In genomic region chr4:1871471-1872021, GRCh38 we compare ENCODE assay signal across 8 cellular contexts. TPM values are rescaled to one million over a fixed set of nuclear protein-coding genes. Genes with fewer than 3 reads are reported as not detected.
DNase-seq lines count a peak whose midpoint lies in the region; TF ChIP-seq lines count a peak whose summit lies in the region.

No MANE protein-coding gene starts in this region.

- no peaks in the 10 kb centered on the region; a peak in 1 of 3 replicates for H3K36me3 ChIP-seq in HEK293 (ENCODE audit: control insufficient read depth in 2 of 2, insufficient read depth in 1 of 2, low read length in 2 of 2)
- H3K36me3 ChIP-seq in fibroblast of lung (ENCODE audit: control insufficient read depth, insufficient read depth, low read length), result no peaks in the 10 kb centered on the region
- H3K36me3 ChIP-seq in trophoblast cell (ENCODE audit: control insufficient read depth in 1 of 2, insufficient read depth in 2 of 2, low read length in 2 of 2), result no peaks in the 10 kb centered on the region

- CTCF ChIA-PET in HEK293 (lab: Yijun Ruan, JAX), result no interaction called here

- H2BK12ac ChIP-seq in trophoblast cell (ENCODE audit: low read length), result no peak overlapping the region

- H4K20me1 ChIP-seq in fibroblast of lung (ENCODE audit: control insufficient read depth, extremely low read depth, insufficient read depth, low read length), result no peaks in the 10 kb centered on the region

- no peak overlapping the region for H2AFZ ChIP-seq in fibroblast of lung (ENCODE audit: low read length)
- H2AFZ ChIP-seq in trophoblast cell (ENCODE audit: insufficient read depth, low read length, poor library complexity), result peak overlapping the region; percentile 67

- peak overlapping the region; percentile 72 for H3K4me3 ChIP-seq in HEK293 (ENCODE audit: low read depth, low read length)
- peak overlapping the region in 3 of 4 experiments; percentile 27 to 82 (median 76) for H3K4me3 ChIP-seq in fibroblast of lung (replicated peaks in 1 of 4; ENCODE audit: control extremely low read depth in 1 of 4, insufficient read depth in 1 of 4, low read depth in 3 of 4, low read length in 4 of 4)
- H3K4me3 ChIP-seq in trophoblast cell (ENCODE audit: low read depth, low read length), result peak overlapping the region; percentile 93

- H4K8ac ChIP-seq in trophoblast cell (ENCODE audit: low read depth, low read length), result peak overlapping the region; percentile 72

- WGBS in trophoblast cell (ENCODE audit: extremely low coverage, insufficient coverage, insufficient read length), result no CpG with 5 or more reads among the region's 79 CpGs

- H3K79me2 ChIP-seq in fibroblast of lung (ENCODE audit: control insufficient read depth, insufficient read depth, low read length) (peaks cover 46% of the 10 kb centered on the region), trophoblast cell (ENCODE audit: control insufficient read depth, insufficient read depth, low read length, poor library complexity) (peaks cover 8% of the 10 kb centered on the region)

- no peak for TF ChIP-seq CTCF in HEK293 (tag by site-specific recombination; IDR thresholded peaks at IDR 0.05)
- TF ChIP-seq CTCF in fibroblast of lung (conservative IDR thresholded peaks at IDR 0.05 in 1 of 2, IDR thresholded peaks at IDR 0.05 in 1 of 2; ENCODE audit: low read depth in 1 of 2, low read length in 2 of 2), result no peak

- peak overlapping the region; percentile 22 for H2BK120ac ChIP-seq in trophoblast cell (ENCODE audit: insufficient read depth, low read length, poor library complexity)

- H3K4ac ChIP-seq in trophoblast cell (ENCODE audit: low read depth, low read length), result peak overlapping the region; percentile 80

- POLR2A ChIA-PET in HEK293 (lab: Yijun Ruan, JAX), result no interaction called here

- no peaks in the 10 kb centered on the region for H3K4me1 ChIP-seq in HEK293 (ENCODE audit: control insufficient read depth, insufficient read depth, low read length)
- H3K4me1 ChIP-seq in fibroblast of lung (ENCODE audit: control insufficient read depth, extremely low read depth, insufficient read depth, low read length), result peaks cover 5% of the 10 kb centered on the region
- H3K4me1 ChIP-seq in trophoblast cell (ENCODE audit: control insufficient read depth in 1 of 2, insufficient read depth in 2 of 2, low read length in 2 of 2), result peaks cover 0 to 3% of the 10 kb centered on the region in 2 experiments

- peak overlapping the region; percentile 56 for H4K12ac ChIP-seq in trophoblast cell (ENCODE audit: low read depth, low read length)

- H3K9ac ChIP-seq in fibroblast of lung (ENCODE audit: insufficient read depth, low read length), result peak overlapping the region; percentile 81
- H3K9ac ChIP-seq in trophoblast cell (ENCODE audit: low read length), result peak overlapping the region; percentile 82

- H3K9me3 ChIP-seq in HEK293 (ENCODE audit: control insufficient read depth, insufficient read depth, low read depth, low read length), result no peaks in the 10 kb centered on the region
- no peaks in the 10 kb centered on the region for H3K9me3 ChIP-seq in fibroblast of lung (ENCODE audit: control insufficient read depth, insufficient read depth, low read depth, low read length)
- no peaks in the 10 kb centered on the region for H3K9me3 ChIP-seq in trophoblast cell (ENCODE audit: insufficient read depth, low read depth, low read length)

- H3K27ac ChIP-seq in HEK293 (ENCODE audit: extremely low read depth, low read depth, low read length) (peak overlapping the region; percentile 95), fibroblast of lung (ENCODE audit: insufficient read depth, low read length) (peak overlapping the region; percentile 86), trophoblast cell (ENCODE audit: low read depth, low read length) (peak overlapping the region; percentile 77)

- H2AK5ac ChIP-seq in trophoblast cell (ENCODE audit: low read length), result no peak overlapping the region

- no peaks in the 10 kb centered on the region for H3K27me3 ChIP-seq in fibroblast of lung (ENCODE audit: control insufficient read depth, insufficient read depth, low read length)
- H3K27me3 ChIP-seq in trophoblast cell (ENCODE audit: insufficient read depth, low read length), result no peaks in the 10 kb centered on the region

- H3K23ac ChIP-seq in trophoblast cell (ENCODE audit: low read length), result no peak overlapping the region

- H3K4me2 ChIP-seq in fibroblast of lung (ENCODE audit: extremely low read depth, insufficient read depth, low read length) (no peak overlapping the region), trophoblast cell (ENCODE audit: low read length) (peak overlapping the region; percentile 98)

- H3K14ac ChIP-seq in trophoblast cell (ENCODE audit: low read length), result peak overlapping the region; percentile 45

- peak overlapping the region; percentile 29 for H2BK5ac ChIP-seq in trophoblast cell (ENCODE audit: low read depth, low read length, poor library complexity)

- peak; percentile 67 for DNase-seq in NCI-H2227 (lab: John Stamatoyannopoulos, UW; ENCODE audit: unreplicated experiment)
- no peak for DNase-seq in NCI-H2227 treated with DMSO at 0.1 percent for 48 hours (lab: John Stamatoyannopoulos, UW)
- DNase-seq in OCI-M1 (lab: John Stamatoyannopoulos, UW), result peak; percentile 56
- peak in 1 of 2 donors; percentile 30 for DNase-seq in fibroblast of lung (ENCODE audit: low read depth in 2 of 2)
- peak in 1 of 2 donors; percentile 13 for DNase-seq in trophoblast cell
- no peak for DNase-seq in UCSD-AML1 (lab: John Stamatoyannopoulos, UW; ENCODE audit: unreplicated experiment)
- no peak for DNase-seq in GF-D8 (lab: John Stamatoyannopoulos, UW)

- H4K91ac ChIP-seq in trophoblast cell (ENCODE audit: low read depth, low read length), result peak overlapping the region; percentile 84

- H3K79me1 ChIP-seq in trophoblast cell (ENCODE audit: low read length), result peaks cover 13% of the 10 kb centered on the region

- peak overlapping the region; percentile 71 for H3K18ac ChIP-seq in trophoblast cell (ENCODE audit: low read length)

TF ChIP-seq in HEK293, 187 proteins besides CTCF, POLR2A, EP300 and RAD21:
- TF ChIP-seq, protein P1, sequence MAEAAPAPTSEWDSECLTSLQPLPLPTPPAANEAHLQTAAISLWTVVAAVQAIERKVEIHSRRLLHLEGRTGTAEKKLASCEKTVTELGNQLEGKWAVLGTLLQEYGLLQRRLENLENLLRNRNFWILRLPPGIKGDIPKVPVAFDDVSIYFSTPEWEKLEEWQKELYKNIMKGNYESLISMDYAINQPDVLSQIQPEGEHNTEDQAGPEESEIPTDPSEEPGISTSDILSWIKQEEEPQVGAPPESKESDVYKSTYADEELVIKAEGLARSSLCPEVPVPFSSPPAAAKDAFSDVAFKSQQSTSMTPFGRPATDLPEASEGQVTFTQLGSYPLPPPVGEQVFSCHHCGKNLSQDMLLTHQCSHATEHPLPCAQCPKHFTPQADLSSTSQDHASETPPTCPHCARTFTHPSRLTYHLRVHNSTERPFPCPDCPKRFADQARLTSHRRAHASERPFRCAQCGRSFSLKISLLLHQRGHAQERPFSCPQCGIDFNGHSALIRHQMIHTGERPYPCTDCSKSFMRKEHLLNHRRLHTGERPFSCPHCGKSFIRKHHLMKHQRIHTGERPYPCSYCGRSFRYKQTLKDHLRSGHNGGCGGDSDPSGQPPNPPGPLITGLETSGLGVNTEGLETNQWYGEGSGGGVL (tag by site-specific recombination; IDR thresholded peaks at IDR 0.05), result peak; percentile 55; the same call in 1 of the 2 replicates
- TF ChIP-seq ZNF2 (tag by site-specific recombination; IDR thresholded peaks at IDR 0.05), result no peak
- TF ChIP-seq ZNF112 (tag by site-specific recombination; IDR thresholded peaks at IDR 0.05), result no peak
- TF ChIP-seq ZNF660 (tag by site-specific recombination; IDR thresholded peaks at IDR 0.05), result peak; percentile 19; the same call in 1 of the 2 replicates
- TF ChIP-seq ZFHX2 (tag by site-specific recombination; conservative IDR thresholded peaks at IDR 0.05), result 0 out of 2 replicates have a peak, but pooled peaks have one; percentile 22
- TF ChIP-seq ZNF26 (tag by site-specific recombination; IDR thresholded peaks at IDR 0.05), result no peak
- 0 out of 2 replicates have a peak, but pooled peaks have one; percentile 24 for TF ChIP-seq ZSCAN30 (tag by site-specific recombination; IDR thresholded peaks at IDR 0.05)
- TF ChIP-seq ATF2 (tag by site-specific recombination; IDR thresholded peaks at IDR 0.05; ENCODE audit: low read depth), result no peak
TF ChIP-seq in HEK293: peak in this region for 4.

RNA-seq across cellular contexts. Expression of gene NSD2, which starts 0.4 kb away (rescaled TPM):
- total RNA-seq in fibroblast of lung, result 43.7 and 68.4 TPM in 2 replicates
- polyA plus RNA-seq in fibroblast of lung, result 26.6 and 53.5 TPM in 2 replicates
- polyA plus RNA-seq in fibroblast of lung (2012), result 27.8 and 55.0 TPM in 2 replicates
- polyA minus RNA-seq in fibroblast of lung (ENCODE audit: low replicate concordance), result 30.4 and 87.4 TPM in 2 replicates
- 29.4 and 32.1 TPM in 2 replicates for polyA plus RNA-seq in trophoblast cell (2013)

RNA-seq across cellular contexts. Expression of gene LETM1, which starts 15.6 kb away (rescaled TPM):
- total RNA-seq in fibroblast of lung, result 70.4 TPM in 2 replicates
- polyA plus RNA-seq in fibroblast of lung, result 15.8 and 23.6 TPM in 2 replicates
- polyA plus RNA-seq in fibroblast of lung (2012), result 22.7 and 30.5 TPM in 2 replicates
- polyA minus RNA-seq in fibroblast of lung (ENCODE audit: low replicate concordance), result 52.0 and 52.7 TPM in 2 replicates
- polyA plus RNA-seq in trophoblast cell (2013), result 13.5 and 14.3 TPM in 2 replicates

Comparison
In these comparisons a context has a peak if more than half of its experiments do, and no peak if none do; other contexts are left out.
1. DNase-seq: peak in NCI-H2227 (single experiment) and OCI-M1 (single experiment); none in NCI-H2227 treated with DMSO at 0.1 percent for 48 hours (single experiment), UCSD-AML1 (single experiment) and GF-D8 (single experiment).
2. Peak in every context shown above with its lines, with median percentiles within 50 percentile points of each other: H3K27ac ChIP-seq and H3K4me3 ChIP-seq.